Comparison of ENCODE assay signal across 20 cellular contexts in the genomic region with DNA sequence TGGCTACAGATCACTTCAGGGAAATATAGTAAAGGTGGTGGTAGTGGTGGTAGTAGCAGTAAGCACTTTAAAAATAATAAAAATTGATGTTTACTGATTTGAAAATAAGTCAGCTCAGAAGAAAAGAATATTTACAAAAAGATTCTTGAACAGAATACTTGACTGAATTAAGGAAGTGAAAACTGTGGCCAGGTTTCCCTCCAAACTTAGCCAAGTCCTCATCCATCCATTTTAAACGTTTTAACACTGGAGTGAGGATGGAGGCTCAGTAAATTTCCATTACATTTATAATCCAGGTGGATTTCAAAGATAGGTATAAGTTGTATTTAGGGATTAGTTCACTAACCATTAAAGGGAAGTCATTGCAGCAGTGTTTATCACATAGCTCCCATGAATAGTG.
DNase-seq lines count a peak whose midpoint lies in the region; ATAC-seq, FAIRE-seq and TF ChIP-seq lines count a peak whose summit lies in the region.
"Had no signal": no experiment of that assay in that cellular context is flagged by ENCODE, and none has a peak within 500 bp of the region (broad histone marks: within the 10 kb centered on the region; RNA-seq: fewer than 3 reads in every experiment).

No MANE protein-coding gene starts in this region.

- H3K4me1 ChIP-seq in muscle layer of colon (ENCODE audit: insufficient read depth, low read length) (peaks cover 18% of the 10 kb centered on the region), uterus (peaks cover 0 to 6% of the 10 kb centered on the region in 2 donors)
- H3K4me1 ChIP-seq: BLaER1 had no signal

- H3K4me3 ChIP-seq in muscle layer of colon (ENCODE audit: low read depth in 1 of 2, low read length in 2 of 2) (no peak overlapping the region), uterus (no peak overlapping the region)
- H3K4me3 ChIP-seq: BLaER1 had no signal

- peaks cover 15% of the 10 kb centered on the region for H3K36me3 Mint-ChIP-seq in activated CD8-positive, alpha-beta memory T cell treated with anti-CD3 and anti-CD28 coated beads, Interleukin-2, amount 10 ng/mL, durations not matched to agents 7 days and 5 days

- H3K9me3 Mint-ChIP-seq in activated CD8-positive, alpha-beta memory T cell treated with anti-CD3 and anti-CD28 coated beads, Interleukin-2, amount 10 ng/mL, durations not matched to agents 7 days and 5 days (ENCODE audit: low read depth), result no peaks in the 10 kb centered on the region
- H3K9me3 Mint-ChIP-seq: CD4-positive, alpha-beta memory T cell had no signal

- intact Hi-C loops in left ventricle myocardium superior (cut with micrococcal nuclease), result no loop called here
- intact Hi-C loops in left cardiac atrium (cut with DNase I), result no loop called here
- intact Hi-C loops in uterus (cut with DNase I; ENCODE audit: low total_unique reads), result no loop called here

- CTCF ChIA-PET in activated CD8-positive, alpha-beta memory T cell treated with anti-CD3 and anti-CD28 coated beads, Interleukin-2, amount 10 ng/mL, durations not matched to agents 7 days and 5 days (lab: Charles Lee), result interaction anchor here (1.4 to 1.7 kb wide), 2 partner anchors 11 to 13 kb away, joined by 4 to 8 read pairs; no protein-coding TSS in a partner anchor

- H3K4me1 Mint-ChIP-seq in activated CD8-positive, alpha-beta memory T cell treated with anti-CD3 and anti-CD28 coated beads, Interleukin-2, amount 10 ng/mL, durations not matched to agents 7 days and 5 days, result no peaks in the 10 kb centered on the region

- FAIRE-seq in RCC 7860 (lab: Jason Lieb, UNC), result no peak
- FAIRE-seq: H54, HepG2 had no signal

- H3K27me3 Mint-ChIP-seq in activated CD8-positive, alpha-beta memory T cell treated with anti-CD3 and anti-CD28 coated beads, Interleukin-2, amount 10 ng/mL, durations not matched to agents 7 days and 5 days, result no peaks in the 10 kb centered on the region
- H3K27me3 Mint-ChIP-seq: CD4-positive, alpha-beta memory T cell had no signal

- H3K27me3 ChIP-seq in muscle layer of colon (ENCODE audit: control insufficient read depth in 1 of 2, insufficient read depth in 2 of 2, low read length in 2 of 2) (no peaks in the 10 kb centered on the region), uterus (no peaks in the 10 kb centered on the region)
- H3K27me3 ChIP-seq: BLaER1 had no signal

- TF ChIP-seq POLR2A in uterus (IDR thresholded peaks at IDR 0.05), result no peak

- no peak overlapping the region for H3K27ac Mint-ChIP-seq in activated CD8-positive, alpha-beta memory T cell treated with anti-CD3 and anti-CD28 coated beads, Interleukin-2, amount 10 ng/mL, durations not matched to agents 7 days and 5 days
- H3K27ac Mint-ChIP-seq: CD4-positive, alpha-beta memory T cell had no signal

- H3K36me3 ChIP-seq in muscle layer of colon (ENCODE audit: insufficient read depth, low read length) (peaks cover 6% of the 10 kb centered on the region), uterus (no peaks in the 10 kb centered on the region)

- peak overlapping the region; percentile 13 for H3K27ac ChIP-seq in muscle layer of colon (ENCODE audit: low read depth, low read length)
- H3K27ac ChIP-seq in uterus, result peak overlapping the region; percentile 49 to 69
- H3K27ac ChIP-seq: BLaER1 had no signal

- DNase-seq in left ventricle myocardium superior (no peak), left cardiac atrium (no peak), RPMI8226 (peak; percentile 4), uterus (no peak), NCI-H524 (lab: John Stamatoyannopoulos, UW) (no peak), RCC 7860 (ENCODE audit: low spot score) (no peak)
- no peak for DNase-seq in activated CD8-positive, alpha-beta memory T cell treated with anti-CD3 and anti-CD28 coated beads, Interleukin-2, amount 10 ng/mL, durations not matched to agents 7 days and 5 days
- DNase-seq: CD4-positive, alpha-beta memory T cell; EL; KBM-7; NCI-H1092; NCI-H1436 treated with DMSO at 0.1 percent for 48 hours; NCI-H2029 treated with DMSO at 0.1 percent for 48 hours; NCI-H2171 treated with DMSO at 0.1 percent for 48 hours; NCI-H446 treated with DMSO at 0.1 percent for 48 hours; SIG-M5 had no signal

- H3K4me3 Mint-ChIP-seq in activated CD8-positive, alpha-beta memory T cell treated with anti-CD3 and anti-CD28 coated beads, Interleukin-2, amount 10 ng/mL, durations not matched to agents 7 days and 5 days, result no peak overlapping the region
- H3K4me3 Mint-ChIP-seq: CD4-positive, alpha-beta memory T cell had no signal

- ATAC-seq in left ventricle myocardium superior (peak; percentile 50), left cardiac atrium (no peak)
- no peak for ATAC-seq in activated CD8-positive, alpha-beta memory T cell treated with anti-CD3 and anti-CD28 coated beads, Interleukin-2, amount 10 ng/mL, durations not matched to agents 7 days and 5 days
- ATAC-seq: HepG2 had no signal

- H3K9ac ChIP-seq in muscle layer of colon (ENCODE audit: low read length), result no peak overlapping the region
- H3K9ac ChIP-seq: BLaER1 had no signal

- H3K9me3 ChIP-seq in muscle layer of colon (ENCODE audit: low read length), result no peaks in the 10 kb centered on the region
- no peaks in the 10 kb centered on the region for H3K9me3 ChIP-seq in uterus
- H3K9me3 ChIP-seq: BLaER1 had no signal

- no peak for TF ChIP-seq CTCF in uterus (IDR thresholded peaks at IDR 0.05)
